Comparison of ENCODE assay signal across 8 cellular contexts in the genomic region with DNA sequence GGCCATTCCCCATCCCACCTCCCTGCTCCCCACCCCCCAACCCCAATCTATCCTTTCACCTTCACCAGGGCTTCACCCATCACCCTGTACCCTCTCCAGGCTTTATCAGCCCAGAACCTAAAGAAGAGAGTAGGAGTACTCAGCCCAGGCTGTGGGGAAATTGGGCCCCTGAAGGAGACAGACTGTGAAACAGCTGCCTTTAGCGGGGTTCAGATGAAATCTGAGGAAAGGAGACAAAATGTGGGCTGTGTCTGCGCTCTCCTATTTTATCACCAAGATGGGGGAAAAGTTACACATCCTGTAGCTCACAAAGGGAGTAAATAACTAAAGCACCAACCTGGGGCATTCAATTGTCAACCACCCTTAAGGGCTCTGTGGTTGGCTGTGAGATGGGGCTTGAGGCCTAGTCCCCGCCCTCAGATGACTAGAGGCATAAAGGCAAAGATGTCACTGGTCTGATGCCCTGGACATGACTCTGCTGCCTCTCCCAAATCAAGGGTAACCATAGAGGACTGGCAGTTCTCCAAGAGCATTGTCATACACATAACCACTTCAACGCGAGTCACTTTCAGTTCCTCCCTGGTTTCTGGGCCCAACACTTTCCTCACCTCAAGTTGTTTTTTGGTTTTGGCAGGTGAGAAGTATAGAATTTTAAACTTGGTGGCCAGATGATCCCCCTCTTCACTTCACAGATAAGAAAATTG. TPM values are rescaled to one million over a fixed set of nuclear protein-coding genes. Genes with fewer than 3 reads are reported as not detected.
DNase-seq lines count a peak whose midpoint lies in the region; ATAC-seq lines count a peak whose summit lies in the region.

No MANE protein-coding gene starts in this region.

- DNase-seq in SKM-1 treated with dmso at 0.1 percent for 144 hours (lab: John Stamatoyannopoulos, UW; ENCODE audit: unreplicated experiment) = peak; percentile 98
- peak; percentile 54 for DNase-seq in amniotic epithelial cell (ENCODE audit: low read depth)
- DNase-seq in left colon = peak in 1 of 2 donors; percentile 51
- DNase-seq in stimulated activated effector memory CD8-positive, alpha-beta T cell treated with anti-CD3 and anti-CD28 coated beads, Interleukin-12 subunit alpha, Interleukin-12 subunit beta, amount 100 ng/mL, for 72 hours (ENCODE audit: low spot score in 2 of 2) = peak; percentile 58 to 78
- no peak for DNase-seq in ureter (ENCODE audit: low spot score)

- H3K27ac Mint-ChIP-seq in stimulated activated effector memory CD8-positive, alpha-beta T cell treated with anti-CD3 and anti-CD28 coated beads, Interleukin-12 subunit alpha, Interleukin-12 subunit beta, amount 100 ng/mL, for 72 hours = peak overlapping the region; percentile 85

- peak overlapping the region in 8 of 11 experiments; percentile 18 to 42 (median 27); a peak in 5 of 22 replicates for H3K9ac ChIP-seq in BLaER1 treated with 17β-estradiol and CSF1 and Interleukin-3, amounts not matched to agents 10 nM and 100 nM

- H3K4me3 Mint-ChIP-seq in stimulated activated effector memory CD8-positive, alpha-beta T cell treated with anti-CD3 and anti-CD28 coated beads, Interleukin-12 subunit alpha, Interleukin-12 subunit beta, amount 100 ng/mL, for 72 hours = peak overlapping the region; percentile 41

- peaks cover 48% of the 10 kb centered on the region for H3K4me1 Mint-ChIP-seq in stimulated activated effector memory CD8-positive, alpha-beta T cell treated with anti-CD3 and anti-CD28 coated beads, Interleukin-12 subunit alpha, Interleukin-12 subunit beta, amount 100 ng/mL, for 72 hours

- H3K4me1 ChIP-seq in BLaER1 treated with 17β-estradiol and CSF1 and Interleukin-3, amounts not matched to agents 10 nM and 100 nM = peaks cover 46 to 73% (median 57%) of the 10 kb centered on the region in 10 experiments

- H3K4me2 ChIP-seq in BLaER1 treated with 17β-estradiol and CSF1 and Interleukin-3, amounts not matched to agents 10 nM and 100 nM = peak overlapping the region; percentile 47 to 89 (median 78)

- H3K4me3 ChIP-seq in BLaER1 treated with 17β-estradiol and CSF1 and Interleukin-3, amounts not matched to agents 10 nM and 100 nM = no peak overlapping the region

- intact Hi-C loops in left colon (cut with DNase I, micrococcal nuclease) = no loop called here

- H3K27me3 ChIP-seq in BLaER1 treated with 17β-estradiol and CSF1 and Interleukin-3, amounts not matched to agents 10 nM and 100 nM = no peaks in the 10 kb centered on the region

- no peaks in the 10 kb centered on the region for H3K9me3 ChIP-seq in BLaER1 treated with 17β-estradiol and CSF1 and Interleukin-3, amounts not matched to agents 10 nM and 100 nM (replicated peaks in 1 of 11)

- ATAC-seq in GM19438 (IDR thresholded peaks at IDR 0.05; ENCODE audit: low read depth, unreplicated experiment) (peak; percentile 85), HG03457 (IDR thresholded peaks at IDR 0.05; ENCODE audit: unreplicated experiment) (peak; percentile 83), left colon (peak; percentile 49)
- peak; percentile 98 for ATAC-seq in stimulated activated effector memory CD8-positive, alpha-beta T cell treated with anti-CD3 and anti-CD28 coated beads, Interleukin-12 subunit alpha, Interleukin-12 subunit beta, amount 100 ng/mL, for 72 hours

- H3K36me3 Mint-ChIP-seq in stimulated activated effector memory CD8-positive, alpha-beta T cell treated with anti-CD3 and anti-CD28 coated beads, Interleukin-12 subunit alpha, Interleukin-12 subunit beta, amount 100 ng/mL, for 72 hours = peaks cover 72% of the 10 kb centered on the region

- peaks cover 35 to 53% (median 46%) of the 10 kb centered on the region in 11 experiments for H3K36me3 ChIP-seq in BLaER1 treated with 17β-estradiol and CSF1 and Interleukin-3, amounts not matched to agents 10 nM and 100 nM

- peak overlapping the region in 9 of 11 experiments; percentile 48 to 74 (median 63); a peak in 17 of 22 replicates for H3K27ac ChIP-seq in BLaER1 treated with 17β-estradiol and CSF1 and Interleukin-3, amounts not matched to agents 10 nM and 100 nM

- peaks cover 0 to 41% (median 5%) of the 10 kb centered on the region in 11 experiments; a peak in 8 of 22 replicates for H4K20me1 ChIP-seq in BLaER1 treated with 17β-estradiol and CSF1 and Interleukin-3, amounts not matched to agents 10 nM and 100 nM

- H3K9me3 Mint-ChIP-seq in stimulated activated effector memory CD8-positive, alpha-beta T cell treated with anti-CD3 and anti-CD28 coated beads, Interleukin-12 subunit alpha, Interleukin-12 subunit beta, amount 100 ng/mL, for 72 hours = no peaks in the 10 kb centered on the region

RNA-seq across cellular contexts. Expression of gene SLC27A3, which starts 30.0 kb away (rescaled TPM):
- total RNA-seq in left colon (10 to 100 TPM; 22.5 to 24.8 TPM), ureter (28.8 TPM)
